Comparison of ENCODE assay signal across 16 cellular contexts in genomic region chr1:68291763-68292384, GRCh38. TPM values are rescaled to one million over a fixed set of nuclear protein-coding genes. Genes with fewer than 3 reads are reported as not detected.
DNase-seq lines count a peak whose midpoint lies in the region; ATAC-seq and TF ChIP-seq lines count a peak whose summit lies in the region.
"Had no signal": no experiment of that assay in that cellular context is flagged by ENCODE, and none has a peak within 500 bp of the region (broad histone marks: within the 10 kb centered on the region; RNA-seq: fewer than 3 reads in every experiment).

No MANE protein-coding gene starts in this region.

- peaks cover 52% of the 10 kb centered on the region for H3K4me1 Mint-ChIP-seq in brain
- H3K4me1 Mint-ChIP-seq: activated naive CD8-positive, alpha-beta T cell treated with anti-CD3 and anti-CD28 coated beads for 36 hours had no signal

- no peaks in the 10 kb centered on the region for H3K36me3 Mint-ChIP-seq in brain
- H3K36me3 Mint-ChIP-seq: activated naive CD8-positive, alpha-beta T cell treated with anti-CD3 and anti-CD28 coated beads for 36 hours had no signal

- peak; percentile 10 for DNase-seq in A172 (ENCODE audit: low spot score)
- peak; percentile 23 for DNase-seq in NB4 (ENCODE audit: low read depth)
- DNase-seq in left lobe of liver (ENCODE audit: low spot score) = no peak
- no peak for DNase-seq in posterior cingulate gyrus
- DNase-seq in T-helper 1 cell = no peak
- DNase-seq in hippocampal formation (lab: John Stamatoyannopoulos, UW) = no peak
- DNase-seq: activated naive CD8-positive, alpha-beta T cell treated with anti-CD3 and anti-CD28 coated beads for 36 hours; effector CD4-positive, alpha-beta T cell; mucosa of descending colon; NCI-H2171; Peyer's patch; right lobe of liver had no signal

- intact Hi-C loops in posterior cingulate gyrus (cut with DNase I) = no loop called here

- no peak for TF ChIP-seq CTCF in NB4 (IDR thresholded peaks at IDR 0.05; ENCODE audit: low read depth, low read length)
- TF ChIP-seq CTCF in brain (conservative IDR thresholded peaks at IDR 0.05) = no peak

- peak overlapping the region in 4 of 5 experiments; percentile 26 to 98 (median 91) for H3K27ac Mint-ChIP-seq in brain
- H3K27ac Mint-ChIP-seq: activated naive CD8-positive, alpha-beta T cell treated with anti-CD3 and anti-CD28 coated beads for 36 hours had no signal

- peaks cover 0 to 6% (median 0%) of the 10 kb centered on the region in 5 experiments for H3K9me3 Mint-ChIP-seq in brain
- H3K9me3 Mint-ChIP-seq: activated naive CD8-positive, alpha-beta T cell treated with anti-CD3 and anti-CD28 coated beads for 36 hours had no signal

- TF ChIP-seq POLR2A in NB4 (IDR thresholded peaks at IDR 0.05; ENCODE audit: extremely low read depth, insufficient read length) = no peak

- H3K4me3 ChIP-seq in NB4 (ENCODE audit: low read depth, low read length) = no peak overlapping the region
- H3K4me3 ChIP-seq: hepatocyte, mucosa of descending colon, Peyer's patch, right lobe of liver, tibial nerve had no signal

- H3K27me3 Mint-ChIP-seq in brain = peaks cover 32% of the 10 kb centered on the region
- H3K27me3 Mint-ChIP-seq: activated naive CD8-positive, alpha-beta T cell treated with anti-CD3 and anti-CD28 coated beads for 36 hours had no signal

- ATAC-seq in left lobe of liver = peak; percentile 64
- no peak for ATAC-seq in GM21526 (IDR thresholded peaks at IDR 0.05; ENCODE audit: low FRiP score, unreplicated experiment)
- ATAC-seq: mucosa of descending colon had no signal

- H3K4me3 Mint-ChIP-seq in brain = peak overlapping the region in 2 of 5 experiments; percentile 33 to 40
- H3K4me3 Mint-ChIP-seq: activated naive CD8-positive, alpha-beta T cell treated with anti-CD3 and anti-CD28 coated beads for 36 hours had no signal

RNA-seq across cellular contexts. Expression of gene WLS, which starts 59.6 kb away (rescaled TPM):
- total RNA-seq in A172 (2014; rRNA removed; shearing (Covaris generic)) = 32.3 and 49.4 TPM in 2 replicates
- 95.8 TPM for polyA plus RNA-seq in brain (ENCODE audit: insufficient read depth, low read depth, low replicate concordance)
- total RNA-seq in left lobe of liver = 11.2 TPM
- total RNA-seq: activated naive CD8-positive, alpha-beta T cell treated with anti-CD3 and anti-CD28 coated beads for 36 hours had no signal

Comparison
In these comparisons a context has a peak if more than half of its experiments do, and no peak if none do; other contexts are left out.
1. DNase-seq: peak in A172 (single experiment) and NB4 (single experiment); none in left lobe of liver (single experiment), posterior cingulate gyrus (0 of 10), T-helper 1 cell (0 of 5) and hippocampal formation (0 of 2).